In the genomic region with DNA sequence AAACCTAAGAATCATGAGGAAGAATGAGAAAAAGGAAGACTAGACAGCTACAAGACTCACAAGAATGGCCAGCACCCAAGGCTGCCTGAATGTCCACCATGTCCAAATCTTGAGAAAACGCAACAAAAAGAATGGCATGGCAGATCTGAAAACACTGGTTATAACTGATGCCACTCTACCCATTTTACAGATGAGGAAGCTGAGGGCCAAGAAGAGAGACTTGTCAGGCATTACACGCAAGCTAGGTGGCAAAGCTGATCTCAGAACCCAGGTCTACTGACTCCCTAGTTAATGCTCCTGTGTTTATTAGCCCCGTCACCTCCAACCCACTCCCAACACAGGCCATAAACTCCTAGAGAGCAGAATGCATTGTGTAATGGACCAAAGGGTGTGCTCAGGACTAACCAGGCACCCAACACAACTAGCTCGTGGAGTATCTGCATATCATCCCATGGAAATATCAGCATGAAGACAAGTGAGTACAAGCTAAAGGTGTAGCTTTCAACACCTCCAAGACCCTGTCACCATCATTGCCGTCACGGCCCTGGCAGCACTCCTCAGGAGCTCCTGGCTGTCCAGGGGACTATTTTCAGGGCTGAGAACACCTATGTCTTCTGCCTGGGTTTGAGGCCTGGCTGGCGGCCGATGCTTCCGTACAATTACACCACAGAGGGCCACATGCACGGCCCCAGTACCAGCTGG, we compare ENCODE assay signal across 13 cellular contexts.
DNase-seq lines count a peak whose midpoint lies in the region; ATAC-seq and TF ChIP-seq lines count a peak whose summit lies in the region.
"Had no signal": no experiment of that assay in that cellular context is flagged by ENCODE, and none has a peak within 500 bp of the region (broad histone marks: within the 10 kb centered on the region; RNA-seq: fewer than 3 reads in every experiment).

No MANE protein-coding gene starts in this region.

- H3K4me3 Mint-ChIP-seq in T-helper 17 cell: no peak overlapping the region
- H3K4me3 Mint-ChIP-seq in naive thymus-derived CD8-positive, alpha-beta T cell: no peak overlapping the region
- H3K4me3 Mint-ChIP-seq: activated naive CD8-positive, alpha-beta T cell treated with anti-CD3 and anti-CD28 coated beads for 36 hours; CD4-positive, alpha-beta T cell had no signal

- H3K27ac Mint-ChIP-seq in T-helper 17 cell: peak overlapping the region; percentile 72
- peak overlapping the region in 7 of 10 donors; percentile 11 to 66 (median 49) for H3K27ac Mint-ChIP-seq in naive thymus-derived CD8-positive, alpha-beta T cell
- H3K27ac Mint-ChIP-seq: activated naive CD8-positive, alpha-beta T cell treated with anti-CD3 and anti-CD28 coated beads for 36 hours; CD4-positive, alpha-beta T cell had no signal

- H3K27me3 Mint-ChIP-seq in T-helper 17 cell: no peaks in the 10 kb centered on the region
- no peaks in the 10 kb centered on the region for H3K27me3 Mint-ChIP-seq in naive thymus-derived CD8-positive, alpha-beta T cell
- H3K27me3 Mint-ChIP-seq: activated naive CD8-positive, alpha-beta T cell treated with anti-CD3 and anti-CD28 coated beads for 36 hours; CD4-positive, alpha-beta T cell had no signal

- H3K4me1 ChIP-seq in heart left ventricle (peaks cover 10 to 71% (median 43%) of the 10 kb centered on the region in 12 donors), uterus (peaks cover 5 to 9% of the 10 kb centered on the region in 2 donors)

- H3K9me3 ChIP-seq in T-helper 17 cell (ENCODE audit: control insufficient read depth, low read length, poor library complexity, severe bottlenecking) (no peaks in the 10 kb centered on the region), heart left ventricle (no peaks in the 10 kb centered on the region), uterus (no peaks in the 10 kb centered on the region)

- no peak for TF ChIP-seq POLR2A in heart left ventricle (IDR thresholded peaks at IDR 0.05)
- no peak for TF ChIP-seq POLR2A in uterus (IDR thresholded peaks at IDR 0.05)

- H3K27me3 ChIP-seq in heart left ventricle: no peaks in the 10 kb centered on the region
- no peaks in the 10 kb centered on the region for H3K27me3 ChIP-seq in uterus

- no peaks in the 10 kb centered on the region for H3K36me3 ChIP-seq in heart left ventricle
- no peaks in the 10 kb centered on the region for H3K36me3 ChIP-seq in uterus

- H3K4me3 ChIP-seq in heart left ventricle (no peak overlapping the region), uterus (no peak overlapping the region)

- 61 to 79% (median 67%) methylated on average over 4 to 10 of the region's 10 CpGs for WGBS in heart left ventricle, 4 donors

- H3K27ac ChIP-seq in heart left ventricle (peak overlapping the region in 8 of 12 donors; percentile 28 to 77 (median 55)), uterus (peak overlapping the region; percentile 68 to 74)

- H3K4me1 Mint-ChIP-seq in T-helper 17 cell: peaks cover 20% of the 10 kb centered on the region
- peaks cover 23 to 79% (median 51%) of the 10 kb centered on the region in 4 donors for H3K4me1 Mint-ChIP-seq in naive thymus-derived CD8-positive, alpha-beta T cell

- DNase-seq in T-helper 17 cell (no peak), heart left ventricle (peak in 4 of 5 donors; percentile 27 to 85 (median 66)), uterus (no peak), T1000 (lab: John Stamatoyannopoulos, UW) (no peak)
- no peak for DNase-seq in naive thymus-derived CD8-positive, alpha-beta T cell
- no peak for DNase-seq in activated naive CD4-positive, alpha-beta T cell treated with Interleukin-2 at 50 U/mL for 16 hours
- DNase-seq: activated CD4-positive, alpha-beta T cell treated with anti-CD3 and anti-CD28 coated beads, Interleukin-2, amount 50 U/mL, for 1 hour; activated naive CD8-positive, alpha-beta T cell treated with anti-CD3 and anti-CD28 coated beads for 36 hours; CD4-positive, alpha-beta T cell; H7; NCI-H2107; T-helper 9 cell had no signal

- ATAC-seq in T-helper 17 cell: no peak
- ATAC-seq in heart left ventricle: peak in 2 of 4 donors; percentile 68 to 88
- ATAC-seq in naive thymus-derived CD8-positive, alpha-beta T cell: no peak
- no peak for ATAC-seq in GM18868 (IDR thresholded peaks at IDR 0.05; ENCODE audit: unreplicated experiment)

- TF ChIP-seq CTCF in heart left ventricle (IDR thresholded peaks at IDR 0.05) (no peak), uterus (IDR thresholded peaks at IDR 0.05) (no peak)

- intact Hi-C loops in heart left ventricle (cut with DNase I) (loop anchor here in 3 of 10 donors (5.0 to 10.0 kb wide), 2 partner anchors 83 to 96 kb away; no protein-coding TSS in a partner anchor), uterus (cut with DNase I; ENCODE audit: low total_unique reads) (no loop called here)

- no peaks in the 10 kb centered on the region for H3K36me3 Mint-ChIP-seq in T-helper 17 cell (ENCODE audit: low read depth)
- H3K36me3 Mint-ChIP-seq in naive thymus-derived CD8-positive, alpha-beta T cell: peaks cover 0 to 10% (median 2%) of the 10 kb centered on the region in 3 donors

- POLR2A ChIA-PET in naive thymus-derived CD8-positive, alpha-beta T cell (lab: Charles Lee): interaction anchor here (1.7 kb wide), 1 partner anchor 11 kb away, joined by 5 read pairs; no protein-coding TSS in a partner anchor

- H3K9me3 Mint-ChIP-seq in naive thymus-derived CD8-positive, alpha-beta T cell: no peaks in the 10 kb centered on the region
- H3K9me3 Mint-ChIP-seq: activated naive CD8-positive, alpha-beta T cell treated with anti-CD3 and anti-CD28 coated beads for 36 hours; CD4-positive, alpha-beta T cell had no signal

Comparison
In these comparisons a context has a peak if more than half of its experiments do, and no peak if none do; other contexts are left out.
1. DNase-seq: peak in heart left ventricle (4 of 5); none in T-helper 17 cell (0 of 3), naive thymus-derived CD8-positive, alpha-beta T cell (0 of 10), uterus (0 of 2), T1000 (single experiment) and activated naive CD4-positive, alpha-beta T cell treated with Interleukin-2 at 50 U/mL for 16 hours (single experiment).